8 cellular contexts compared by ENCODE assay signal in the genomic region with DNA sequence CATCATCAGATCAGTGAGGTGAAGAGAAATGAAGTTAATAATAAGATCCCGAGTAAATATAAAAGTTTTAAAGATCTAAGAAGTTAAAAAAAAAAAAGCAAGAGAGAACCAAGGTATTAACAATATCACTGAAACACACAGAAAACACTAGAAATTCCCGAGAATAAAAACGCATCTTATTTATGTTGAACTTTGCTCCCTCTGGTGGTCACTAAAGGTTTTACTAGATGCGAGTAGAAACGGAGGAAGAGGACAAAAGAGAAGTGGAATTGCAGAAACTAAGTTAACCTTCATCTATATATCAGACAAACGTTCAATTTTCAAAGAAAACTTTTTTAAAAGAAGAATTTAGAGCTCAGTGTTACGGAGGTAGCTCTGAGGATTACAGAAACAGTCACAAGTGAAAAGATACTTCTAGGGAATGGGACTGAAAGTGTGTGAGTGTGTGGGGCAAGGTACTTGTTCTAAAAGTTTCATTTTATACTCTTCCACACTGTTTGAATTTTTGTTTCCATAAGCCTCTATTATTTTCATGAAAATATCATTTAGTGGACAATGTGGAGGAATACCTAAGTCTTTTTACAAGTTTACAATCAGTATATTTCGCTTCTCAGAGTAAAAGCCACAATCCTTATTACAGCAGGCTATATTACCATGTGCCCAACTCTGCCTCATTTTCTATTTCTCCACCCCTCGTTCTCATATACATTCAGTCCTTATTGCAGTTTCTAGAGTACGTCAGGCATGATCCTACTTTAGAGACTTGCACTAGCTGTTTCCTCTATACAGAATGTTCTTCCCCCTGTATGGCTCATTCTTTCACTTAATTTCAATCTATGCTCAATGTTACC. TPM values are rescaled to one million over a fixed set of nuclear protein-coding genes. Genes with fewer than 3 reads are reported as not detected.
DNase-seq lines count a peak whose midpoint lies in the region; ATAC-seq, FAIRE-seq and TF ChIP-seq lines count a peak whose summit lies in the region.

No MANE protein-coding gene starts in this region.

- BruUV-seq in Calu3 (replicated peaks; lab: Mats Ljungman, UMichigan) (no TSS peak), mammary epithelial cell (replicated peaks; lab: Mats Ljungman, UMichigan) (no TSS peak), HepG2 (replicated peaks; lab: Mats Ljungman, UMichigan) (no TSS peak)

- H2AFZ ChIP-seq in mammary epithelial cell (ENCODE audit: low read depth, low read length) (no peak overlapping the region), HepG2 (ENCODE audit: low read length) (no peak overlapping the region)

- no peak for TF ChIP-seq POLR2A in HepG2 (IDR thresholded peaks at IDR 0.05; ENCODE audit: insufficient read depth in 1 of 2, low read depth in 2 of 2, low read length in 2 of 2)

- FAIRE-seq in HepG2 (lab: Jason Lieb, UNC) = peak; percentile 57

- peak; percentile 44 for DNase-seq in Calu3
- DNase-seq in HAP-1 (ENCODE audit: low spot score in 2 of 2) = peak; percentile 42 to 63
- peak; percentile 78 for DNase-seq in NCI-H82 (lab: John Stamatoyannopoulos, UW)
- peak; percentile 41 for DNase-seq in mammary epithelial cell
- DNase-seq in HepG2 (ENCODE audit: low spot score) = peak; percentile 51
- no peak for DNase-seq in activated CD8-positive, alpha-beta memory T cell treated with anti-CD3 and anti-CD28 coated beads, Interleukin-2, amount 50 U/mL, for 48 hours
- DNase-seq in activated CD4-positive, alpha-beta memory T cell treated with anti-CD3 and anti-CD28 coated beads, Interleukin-2, amount 10 ng/mL, durations not matched to agents 7 days and 5 days = no peak
- DNase-seq in activated T-helper 1 cell treated with anti-CD3 and anti-CD28 coated beads, Interleukin-12 subunit alpha, Interleukin-12 subunit beta, Interleukin-2, Interleukin-4 antibody, amounts not matched to agents 30 ng/mL and 10 ng/mL and 1 ng/mL, durations not matched to agents 14 hours and 24 hours and 36 hours (ENCODE audit: low spot score) = no peak

- H3K4me3 ChIP-seq in HAP-1 = no peak overlapping the region
- peak overlapping the region in 1 of 3 experiments; percentile 22 for H3K4me3 ChIP-seq in mammary epithelial cell (replicated peaks in 1 of 3; ENCODE audit: insufficient read depth in 1 of 3, low read depth in 2 of 3, low read length in 3 of 3)
- no peak overlapping the region for H3K4me3 ChIP-seq in HepG2 (replicated peaks in 1 of 3; ENCODE audit: insufficient read depth in 1 of 3, low read depth in 2 of 3, low read length in 3 of 3)

- dilution Hi-C loops in mammary epithelial cell (cut with HindIII; ENCODE audit: low sequenced_read_pairs) = no loop called here

- TF ChIP-seq CTCF in Calu3 (IDR thresholded peaks at IDR 0.05; ENCODE audit: unreplicated experiment) (peak; percentile 67), mammary epithelial cell (conservative IDR thresholded peaks at IDR 0.05 in 1 of 2, IDR thresholded peaks at IDR 0.05 in 1 of 2; ENCODE audit: extremely low read depth in 1 of 2, insufficient read depth in 1 of 2, low read depth in 1 of 2, low read length in 2 of 2) (peak; percentile 64 to 80), HepG2 (CRISPR knock-in tag; IDR thresholded peaks at IDR 0.05) (peak; percentile 60)

- H3K36me3 ChIP-seq in HAP-1 (replicated peaks) = peaks cover 13% of the 10 kb centered on the region
- H3K36me3 ChIP-seq in mammary epithelial cell (ENCODE audit: insufficient read depth, low read length) = peaks cover 10% of the 10 kb centered on the region
- peaks cover 2 to 26% of the 10 kb centered on the region in 2 experiments; a peak in 3 of 5 replicates for H3K36me3 ChIP-seq in HepG2 (replicated peaks in 1 of 2; ENCODE audit: control insufficient read depth in 1 of 2, insufficient read depth in 2 of 2, low read length in 2 of 2)

- POLR2A ChIA-PET in HepG2 (lab: Yijun Ruan, JAX) = no interaction called here
- POLR2A ChIA-PET in activated CD4-positive, alpha-beta memory T cell treated with anti-CD3 and anti-CD28 coated beads, Interleukin-2, amount 10 ng/mL, durations not matched to agents 7 days and 5 days (lab: Charles Lee) = interaction anchor here (2.1 kb wide), 1 partner anchor 20 kb away, joined by 5 read pairs; the partner anchor contains the start of gene ACBD6

- H3K4me2 ChIP-seq in mammary epithelial cell (ENCODE audit: insufficient read depth, low read depth, low read length) = peak overlapping the region; percentile 67
- no peak overlapping the region for H3K4me2 ChIP-seq in HepG2 (ENCODE audit: low read depth, low read length)

- H3K9me3 ChIP-seq in HAP-1 = no peaks in the 10 kb centered on the region
- H3K9me3 ChIP-seq in mammary epithelial cell (replicated peaks; ENCODE audit: insufficient read depth, low read length) = no peaks in the 10 kb centered on the region
- no peaks in the 10 kb centered on the region for H3K9me3 ChIP-seq in HepG2 (ENCODE audit: low read length)

- H4K20me1 ChIP-seq in mammary epithelial cell (ENCODE audit: insufficient read depth, low read length) = no peaks in the 10 kb centered on the region
- H4K20me1 ChIP-seq in HepG2 (ENCODE audit: insufficient read depth, low read length) = peaks cover 4% of the 10 kb centered on the region; the same call in 1 of the 2 replicates

- no peak for ATAC-seq in HepG2

- H3K27me3 ChIP-seq in HAP-1 (ENCODE audit: low read depth) (no peaks in the 10 kb centered on the region), mammary epithelial cell (ENCODE audit: insufficient read depth, low read length) (no peaks in the 10 kb centered on the region), HepG2 (ENCODE audit: control insufficient read depth in 1 of 2, insufficient read depth in 2 of 2, low read length in 2 of 2) (no peaks in the 10 kb centered on the region)

- 27% methylated on average over 10 of the region's 10 CpGs for WGBS in mammary epithelial cell (ENCODE audit: low coverage, missing lambda C conversion rate)
- WGBS in HepG2 (ENCODE audit: low lambda C conversion rate) = 32% methylated on average over 10 of the region's 10 CpGs

- H3K9me3 Mint-ChIP-seq in Calu3 (ENCODE audit: low read depth, unreplicated experiment) = no peaks in the 10 kb centered on the region
- no peaks in the 10 kb centered on the region for H3K9me3 Mint-ChIP-seq in activated CD4-positive, alpha-beta memory T cell treated with anti-CD3 and anti-CD28 coated beads, Interleukin-2, amount 10 ng/mL, durations not matched to agents 7 days and 5 days
- no peaks in the 10 kb centered on the region for H3K9me3 Mint-ChIP-seq in activated T-helper 1 cell treated with anti-CD3 and anti-CD28 coated beads, Interleukin-12 subunit alpha, Interleukin-12 subunit beta, Interleukin-2, Interleukin-4 antibody, amounts not matched to agents 30 ng/mL and 10 ng/mL and 1 ng/mL, durations not matched to agents 14 hours and 24 hours and 36 hours

- H3K4me3 Mint-ChIP-seq in Calu3 (ENCODE audit: low read depth, unreplicated experiment) = no peak overlapping the region
- no peak overlapping the region for H3K4me3 Mint-ChIP-seq in activated CD4-positive, alpha-beta memory T cell treated with anti-CD3 and anti-CD28 coated beads, Interleukin-2, amount 10 ng/mL, durations not matched to agents 7 days and 5 days
- H3K4me3 Mint-ChIP-seq in activated T-helper 1 cell treated with anti-CD3 and anti-CD28 coated beads, Interleukin-12 subunit alpha, Interleukin-12 subunit beta, Interleukin-2, Interleukin-4 antibody, amounts not matched to agents 30 ng/mL and 10 ng/mL and 1 ng/mL, durations not matched to agents 14 hours and 24 hours and 36 hours = no peak overlapping the region

- in situ Hi-C loops in HAP-1 (cut with MboI; ENCODE audit: low sequenced_read_pairs) (loop anchor here (10.0 kb wide), 1 partner anchor 298 kb away; no protein-coding TSS in a partner anchor), mammary epithelial cell (cut with MboI; ENCODE audit: low sequenced_read_pairs in 2 of 2) (loop anchor here (5.0 kb wide), 2 partner anchors 230 to 240 kb away; no protein-coding TSS in a partner anchor), HepG2 (cut with HindIII; ENCODE audit: extremely low pct_ligation_motif_present, low pct_unique_long_range_greater_than_20kb) (no loop called here)

- H3K79me2 ChIP-seq in mammary epithelial cell (ENCODE audit: insufficient read depth, low read length) (peaks cover 54% of the 10 kb centered on the region), HepG2 (ENCODE audit: insufficient read depth, low read length) (peaks cover 2% of the 10 kb centered on the region)

- CTCF ChIA-PET in Calu3 (lab: Charles Lee) = no interaction called here
- CTCF ChIA-PET in mammary epithelial cell (lab: Charles Lee; ENCODE audit: low non-redundant PET) = interaction anchor here (0.6 kb wide), 1 partner anchor 221 kb away, joined by 4 read pairs; no protein-coding TSS in a partner anchor
- CTCF ChIA-PET in HepG2 (lab: Yijun Ruan, JAX; ENCODE audit: low intra/inter-chr PET ratio, low total read pairs) = interaction anchor here (0.7 to 1.5 kb wide), 3 partner anchors 229 to 776 kb away, joined by 4 to 9 read pairs (median 4); no protein-coding TSS in a partner anchor
- CTCF ChIA-PET in activated CD4-positive, alpha-beta memory T cell treated with anti-CD3 and anti-CD28 coated beads, Interleukin-2, amount 10 ng/mL, durations not matched to agents 7 days and 5 days (lab: Charles Lee) = interaction anchor here (0.7 to 3.1 kb wide), 13 partner anchors 9 to 296 kb away, joined by 3 to 14 read pairs (median 3); partner anchors contain the start of gene ACBD6

- peaks cover 20% of the 10 kb centered on the region for H3K36me3 Mint-ChIP-seq in Calu3 (ENCODE audit: insufficient read depth, unreplicated experiment)
- peaks cover 13% of the 10 kb centered on the region for H3K36me3 Mint-ChIP-seq in activated CD4-positive, alpha-beta memory T cell treated with anti-CD3 and anti-CD28 coated beads, Interleukin-2, amount 10 ng/mL, durations not matched to agents 7 days and 5 days (ENCODE audit: low read depth)
- H3K36me3 Mint-ChIP-seq in activated T-helper 1 cell treated with anti-CD3 and anti-CD28 coated beads, Interleukin-12 subunit alpha, Interleukin-12 subunit beta, Interleukin-2, Interleukin-4 antibody, amounts not matched to agents 30 ng/mL and 10 ng/mL and 1 ng/mL, durations not matched to agents 14 hours and 24 hours and 36 hours (ENCODE audit: low read depth) = peaks cover 18% of the 10 kb centered on the region

- no peak for TF ChIP-seq RAD21 in HepG2 (CRISPR knock-in tag; IDR thresholded peaks at IDR 0.05)

- H3K9ac ChIP-seq in mammary epithelial cell (ENCODE audit: insufficient read depth, low read length) (peak overlapping the region; percentile 32), HepG2 (ENCODE audit: insufficient read depth, low read depth, low read length) (no peak overlapping the region)

- no peaks in the 10 kb centered on the region for H3K4me1 ChIP-seq in HAP-1
- no peaks in the 10 kb centered on the region for H3K4me1 ChIP-seq in mammary epithelial cell (ENCODE audit: insufficient read depth, low read length)
- 0 out of 2 replicates have a peak, but pooled peaks cover 5% of the 10 kb centered on the region for H3K4me1 ChIP-seq in HepG2 (ENCODE audit: insufficient read depth, low read length)

- peaks cover 12% of the 10 kb centered on the region for H3K4me1 Mint-ChIP-seq in Calu3 (ENCODE audit: low read depth, unreplicated experiment)
- H3K4me1 Mint-ChIP-seq in activated CD4-positive, alpha-beta memory T cell treated with anti-CD3 and anti-CD28 coated beads, Interleukin-2, amount 10 ng/mL, durations not matched to agents 7 days and 5 days = peaks cover 8% of the 10 kb centered on the region
- H3K4me1 Mint-ChIP-seq in activated T-helper 1 cell treated with anti-CD3 and anti-CD28 coated beads, Interleukin-12 subunit alpha, Interleukin-12 subunit beta, Interleukin-2, Interleukin-4 antibody, amounts not matched to agents 30 ng/mL and 10 ng/mL and 1 ng/mL, durations not matched to agents 14 hours and 24 hours and 36 hours (ENCODE audit: low read depth) = peaks cover 18% of the 10 kb centered on the region

- H3K27me3 Mint-ChIP-seq in Calu3 (ENCODE audit: unreplicated experiment) = no peaks in the 10 kb centered on the region
- H3K27me3 Mint-ChIP-seq in activated CD4-positive, alpha-beta memory T cell treated with anti-CD3 and anti-CD28 coated beads, Interleukin-2, amount 10 ng/mL, durations not matched to agents 7 days and 5 days = no peaks in the 10 kb centered on the region
- no peaks in the 10 kb centered on the region for H3K27me3 Mint-ChIP-seq in activated T-helper 1 cell treated with anti-CD3 and anti-CD28 coated beads, Interleukin-12 subunit alpha, Interleukin-12 subunit beta, Interleukin-2, Interleukin-4 antibody, amounts not matched to agents 30 ng/mL and 10 ng/mL and 1 ng/mL, durations not matched to agents 14 hours and 24 hours and 36 hours (ENCODE audit: insufficient read depth)

- no peak overlapping the region for H3K27ac ChIP-seq in mammary epithelial cell (ENCODE audit: insufficient read depth, low read depth, low read length)
- no peak overlapping the region for H3K27ac ChIP-seq in HepG2 (ENCODE audit: extremely low read length, insufficient read depth, low read length)

- TF ChIP-seq EP300 in HepG2 (IDR thresholded peaks at IDR 0.05; ENCODE audit: low read depth in 2 of 2, low read length in 2 of 2) (no peak), HepG2 (CRISPR knock-in tag; IDR thresholded peaks at IDR 0.05; ENCODE audit: borderline replicate concordance) (no peak)

- no peak overlapping the region for H3K27ac Mint-ChIP-seq in Calu3 (ENCODE audit: unreplicated experiment)
- H3K27ac Mint-ChIP-seq in activated CD4-positive, alpha-beta memory T cell treated with anti-CD3 and anti-CD28 coated beads, Interleukin-2, amount 10 ng/mL, durations not matched to agents 7 days and 5 days = no peak overlapping the region
- H3K27ac Mint-ChIP-seq in activated T-helper 1 cell treated with anti-CD3 and anti-CD28 coated beads, Interleukin-12 subunit alpha, Interleukin-12 subunit beta, Interleukin-2, Interleukin-4 antibody, amounts not matched to agents 30 ng/mL and 10 ng/mL and 1 ng/mL, durations not matched to agents 14 hours and 24 hours and 36 hours = no peak overlapping the region

- intact Hi-C loops in Calu3 (cut with micrococcal nuclease; ENCODE audit: unreplicated experiment) (loop anchor here (1.0 kb wide), 1 partner anchor 230 kb away; no protein-coding TSS in a partner anchor), mammary epithelial cell (cut with micrococcal nuclease) (loop anchor here (1.0 kb wide), 2 partner anchors 230 to 294 kb away; no protein-coding TSS in a partner anchor), HepG2 (cut with micrococcal nuclease; ENCODE audit: unreplicated experiment) (loop anchor here (5.0 kb wide), 1 partner anchor 230 kb away; no protein-coding TSS in a partner anchor)
- intact Hi-C loops in activated T-helper 1 cell treated with anti-CD3 and anti-CD28 coated beads, Interleukin-12 subunit alpha, Interleukin-12 subunit beta, Interleukin-2, Interleukin-4 antibody, amounts not matched to agents 30 ng/mL and 10 ng/mL and 1 ng/mL, durations not matched to agents 14 hours and 24 hours and 36 hours (cut with micrococcal nuclease) = loop anchor here (1.0 to 5.0 kb wide), 4 partner anchors 117 to 775 kb away; no protein-coding TSS in a partner anchor

RNA-seq across cellular contexts. Expression of gene ACBD6, which starts 19.7 kb away (rescaled TPM):
- total RNA-seq in Calu3 (2022) = 72.7 and 73.6 TPM in 2 replicates
- 10 to 100 TPM; 50.7 to 77.8 TPM for total RNA-seq in mammary epithelial cell
- polyA plus RNA-seq in mammary epithelial cell = 60.0 TPM
- 50.0 TPM for polyA minus RNA-seq in mammary epithelial cell
- total RNA-seq in HepG2 (2016; rRNA removed; fragmentation: Illumina TruSeq; extraction: Trizol) = 40.3 and 47.2 TPM in 2 replicates
- total RNA-seq in HepG2 (2016; cell fraction: cytosol; rRNA removed; fragmentation: Illumina TruSeq; extraction: Trizol; ENCODE audit: low read depth) = 30.6 and 31.1 TPM in 2 replicates
- total RNA-seq in HepG2 (2016; cell fraction: insoluble cytoplasmic fraction; rRNA removed; fragmentation: Illumina TruSeq; extraction: Trizol) = 41.0 and 43.9 TPM in 2 replicates
- total RNA-seq in HepG2 (2016; cell fraction: membrane; rRNA removed; fragmentation: Illumina TruSeq; extraction: Trizol) = 32.9 and 34.9 TPM in 2 replicates
- 55.8 and 63.0 TPM in 2 replicates for total RNA-seq in HepG2 (2016; cell fraction: nucleus; rRNA removed; fragmentation: Illumina TruSeq; extraction: Trizol)
- polyA plus RNA-seq in HepG2 (2011; rRNA removed) = 33.5 and 34.6 TPM in 2 replicates
- polyA plus RNA-seq in HepG2 (2011; cell fraction: cytosol; rRNA removed) = 26.4 and 27.2 TPM in 2 replicates
- 68.1 and 72.9 TPM in 2 replicates for polyA plus RNA-seq in HepG2 (2011; cell fraction: nucleus; rRNA removed)
- polyA plus RNA-seq in HepG2 (2012) = 36.1 and 39.1 TPM in 2 replicates
- 21.5 and 22.5 TPM in 2 replicates for polyA plus RNA-seq in HepG2 (2016; cell fraction: cytosol; fragmentation: Illumina TruSeq; extraction: Trizol; ENCODE audit: low read depth)
- 32.0 and 34.5 TPM in 2 replicates for polyA plus RNA-seq in HepG2 (2016; cell fraction: insoluble cytoplasmic fraction; fragmentation: Illumina TruSeq; extraction: Trizol; ENCODE audit: low read depth)
- 24.3 and 28.2 TPM in 2 replicates for polyA plus RNA-seq in HepG2 (2016; cell fraction: membrane; fragmentation: Illumina TruSeq; extraction: Trizol; ENCODE audit: low read depth)
- polyA plus RNA-seq in HepG2 (2016; cell fraction: nucleus; fragmentation: Illumina TruSeq; extraction: Trizol; ENCODE audit: insufficient read depth, low read depth) = 64.9 and 65.5 TPM in 2 replicates
- polyA minus RNA-seq in HepG2 (2011; rRNA and poly(A)+ RNA removed; ENCODE audit: low replicate concordance) = 52.6 and 104 TPM in 2 replicates
- 16.2 and 16.5 TPM in 2 replicates for polyA minus RNA-seq in HepG2 (2011; cell fraction: cytosol; rRNA and poly(A)+ RNA removed)
- polyA minus RNA-seq in HepG2 (2011; cell fraction: nucleus; rRNA and poly(A)+ RNA removed) = 83.4 and 88.0 TPM in 2 replicates
- 10 to 100 TPM; 27.5 to 33.2 TPM for total RNA-seq in activated CD4-positive, alpha-beta memory T cell treated with anti-CD3 and anti-CD28 coated beads, Interleukin-2, amount 10 ng/mL, durations not matched to agents 7 days and 5 days
- total RNA-seq in activated T-helper 1 cell treated with anti-CD3 and anti-CD28 coated beads, Interleukin-12 subunit alpha, Interleukin-12 subunit beta, Interleukin-2, Interleukin-4 antibody, amounts not matched to agents 30 ng/mL and 10 ng/mL and 1 ng/mL, durations not matched to agents 14 hours and 24 hours and 36 hours = 49.4 and 50.9 TPM in 2 replicates

Comparison
In these comparisons a context has a peak if more than half of its experiments do, and no peak if none do; other contexts are left out.
1. DNase-seq: peak in Calu3 (single experiment), HAP-1 (2 of 2), NCI-H82 (single experiment), mammary epithelial cell (single experiment) and HepG2 (single experiment); none in activated CD8-positive, alpha-beta memory T cell treated with anti-CD3 and anti-CD28 coated beads, Interleukin-2, amount 50 U/mL, for 48 hours (single experiment), activated CD4-positive, alpha-beta memory T cell treated with anti-CD3 and anti-CD28 coated beads, Interleukin-2, amount 10 ng/mL, durations not matched to agents 7 days and 5 days (single experiment) and activated T-helper 1 cell treated with anti-CD3 and anti-CD28 coated beads, Interleukin-12 subunit alpha, Interleukin-12 subunit beta, Interleukin-2, Interleukin-4 antibody, amounts not matched to agents 30 ng/mL and 10 ng/mL and 1 ng/mL, durations not matched to agents 14 hours and 24 hours and 36 hours (single experiment).
2. Peak in every context shown above with its lines, with median percentiles within 50 percentile points of each other: CTCF ChIP-seq.